Comparison of ENCODE assay signal across 17 cellular contexts in the genomic region with DNA sequence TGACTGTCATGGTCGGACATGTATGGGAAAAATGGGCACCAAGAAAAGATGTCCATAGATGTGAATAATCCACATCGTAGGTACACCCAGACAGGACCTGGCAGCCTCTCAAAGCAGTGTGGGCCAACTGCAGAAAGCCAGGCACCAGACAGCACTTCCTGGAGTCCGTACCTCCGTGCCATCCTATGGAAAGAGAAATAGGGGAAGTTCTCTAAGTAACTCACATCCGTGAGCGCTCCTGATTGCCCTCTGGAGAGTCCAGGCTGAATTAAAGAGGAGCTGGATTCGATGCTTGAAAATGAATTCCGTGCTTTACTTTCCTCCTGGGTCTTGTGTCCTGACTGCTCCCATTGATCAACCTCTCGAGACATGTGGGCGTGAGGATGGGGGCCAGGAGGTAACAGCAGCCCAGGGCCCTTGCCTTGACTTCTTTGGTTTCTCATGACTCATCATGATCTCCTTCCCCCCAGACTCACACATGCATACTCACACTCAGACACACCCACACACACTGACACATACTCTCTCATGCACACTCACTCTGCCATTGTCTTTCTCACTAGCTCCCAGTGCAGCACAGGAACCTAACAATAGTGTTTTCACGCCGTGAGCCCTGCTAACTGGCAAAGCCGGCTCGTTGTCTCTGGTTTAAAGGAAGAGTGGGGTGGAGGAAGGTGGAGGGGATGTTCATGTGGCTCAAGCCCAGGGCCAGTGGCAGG.
DNase-seq lines count a peak whose midpoint lies in the region; TF ChIP-seq lines count a peak whose summit lies in the region.
"Had no signal": no experiment of that assay in that cellular context is flagged by ENCODE, and none has a peak within 500 bp of the region (broad histone marks: within the 10 kb centered on the region; RNA-seq: fewer than 3 reads in every experiment).

No MANE protein-coding gene starts in this region.

- peak overlapping the region; percentile 29 for H3K27ac Mint-ChIP-seq in activated CD4-positive, alpha-beta memory T cell treated with anti-CD3 and anti-CD28 coated beads, Interleukin-2, amount 10 ng/mL, durations not matched to agents 7 days and 5 days
- H3K27ac Mint-ChIP-seq: CD4-positive, CD25-positive, alpha-beta regulatory T cell; dendritic cell treated with granulocyte-macrophage colony-stimulating factor and Interleukin-4, amounts not matched to agents 40 ng/mL and 50 ng/mL, for 4 days had no signal

- H3K4me3 ChIP-seq in HL-60 (replicated peaks; ENCODE audit: insufficient read depth, low read length), result no peak overlapping the region
- H3K4me3 ChIP-seq in coronary artery, result no peak overlapping the region
- no peak overlapping the region for H3K4me3 ChIP-seq in uterus
- H3K4me3 ChIP-seq: SJSA1, tibial nerve had no signal

- H3K9me3 Mint-ChIP-seq in activated CD4-positive, alpha-beta memory T cell treated with anti-CD3 and anti-CD28 coated beads, Interleukin-2, amount 10 ng/mL, durations not matched to agents 7 days and 5 days, result no peaks in the 10 kb centered on the region
- H3K9me3 Mint-ChIP-seq: CD4-positive, CD25-positive, alpha-beta regulatory T cell; dendritic cell treated with granulocyte-macrophage colony-stimulating factor and Interleukin-4, amounts not matched to agents 40 ng/mL and 50 ng/mL, for 4 days had no signal

- TF ChIP-seq CTCF in HL-60 (IDR thresholded peaks at IDR 0.05; ENCODE audit: insufficient read depth, low read length), result no peak
- TF ChIP-seq CTCF in coronary artery (IDR thresholded peaks at IDR 0.05), result no peak
- no peak for TF ChIP-seq CTCF in uterus (IDR thresholded peaks at IDR 0.05)

- H3K36me3 ChIP-seq in uterus, result no peaks in the 10 kb centered on the region
- H3K36me3 ChIP-seq: SJSA1, tibial nerve had no signal

- no peak for TF ChIP-seq POLR2A in uterus (IDR thresholded peaks at IDR 0.05)

- no peaks in the 10 kb centered on the region for H3K4me1 ChIP-seq in uterus

- H3K36me3 Mint-ChIP-seq in activated CD4-positive, alpha-beta memory T cell treated with anti-CD3 and anti-CD28 coated beads, Interleukin-2, amount 10 ng/mL, durations not matched to agents 7 days and 5 days (ENCODE audit: low read depth), result peaks cover 3% of the 10 kb centered on the region
- H3K36me3 Mint-ChIP-seq: CD4-positive, CD25-positive, alpha-beta regulatory T cell had no signal

- H3K27me3 ChIP-seq in HL-60 (ENCODE audit: insufficient read depth, poor library complexity, severe bottlenecking), result no peaks in the 10 kb centered on the region
- H3K27me3 ChIP-seq in uterus, result no peaks in the 10 kb centered on the region
- H3K27me3 ChIP-seq: SJSA1, tibial nerve had no signal

- no peaks in the 10 kb centered on the region for H3K9me3 ChIP-seq in uterus
- H3K9me3 ChIP-seq: SJSA1, tibial nerve had no signal

- no peak overlapping the region for H3K4me3 Mint-ChIP-seq in activated CD4-positive, alpha-beta memory T cell treated with anti-CD3 and anti-CD28 coated beads, Interleukin-2, amount 10 ng/mL, durations not matched to agents 7 days and 5 days
- H3K4me3 Mint-ChIP-seq: CD4-positive, CD25-positive, alpha-beta regulatory T cell; dendritic cell treated with granulocyte-macrophage colony-stimulating factor and Interleukin-4, amounts not matched to agents 40 ng/mL and 50 ng/mL, for 4 days had no signal

- CTCF ChIA-PET in activated CD4-positive, alpha-beta memory T cell treated with anti-CD3 and anti-CD28 coated beads, Interleukin-2, amount 10 ng/mL, durations not matched to agents 7 days and 5 days (lab: Charles Lee), result interaction anchor here (1.6 kb wide), 1 partner anchor 142 kb away, joined by 4 read pairs; no protein-coding TSS in a partner anchor

- POLR2A ChIA-PET in activated CD4-positive, alpha-beta memory T cell treated with anti-CD3 and anti-CD28 coated beads, Interleukin-2, amount 10 ng/mL, durations not matched to agents 7 days and 5 days (lab: Charles Lee), result no interaction called here

- DNase-seq in Daoy (ENCODE audit: low read depth) (peak; percentile 27), HL-60 (ENCODE audit: low read depth in 1 of 2, low spot score in 1 of 2) (peak; percentile 21 to 48), lung microvascular endothelial cell (ENCODE audit: low read depth in 2 of 2) (peak; percentile 20 to 37), iPS-NIHi7 (ENCODE audit: extremely low spot score) (no peak), coronary artery (ENCODE audit: low spot score) (no peak), uterus (no peak), SW 1271 (lab: John Stamatoyannopoulos, UW) (no peak)
- no peak for DNase-seq in activated CD4-positive, alpha-beta memory T cell treated with anti-CD3 and anti-CD28 coated beads, Interleukin-2, amount 10 ng/mL, durations not matched to agents 7 days and 5 days
- DNase-seq: CD4-positive, CD25-positive, alpha-beta regulatory T cell; EL; left ventricle myocardium superior; MM.1S; NCI-H2171 treated with DMSO at 0.1 percent for 48 hours; stimulated activated CD8-positive, alpha-beta memory T cell treated with anti-CD3 and anti-CD28 coated beads, Interleukin-4, amount 100 ng/mL, for 48 hours had no signal

- no peaks in the 10 kb centered on the region for H3K27me3 Mint-ChIP-seq in activated CD4-positive, alpha-beta memory T cell treated with anti-CD3 and anti-CD28 coated beads, Interleukin-2, amount 10 ng/mL, durations not matched to agents 7 days and 5 days
- H3K27me3 Mint-ChIP-seq: CD4-positive, CD25-positive, alpha-beta regulatory T cell; dendritic cell treated with granulocyte-macrophage colony-stimulating factor and Interleukin-4, amounts not matched to agents 40 ng/mL and 50 ng/mL, for 4 days had no signal

- H3K4me1 Mint-ChIP-seq in activated CD4-positive, alpha-beta memory T cell treated with anti-CD3 and anti-CD28 coated beads, Interleukin-2, amount 10 ng/mL, durations not matched to agents 7 days and 5 days, result peaks cover 7% of the 10 kb centered on the region

- intact Hi-C loops in uterus (cut with DNase I; ENCODE audit: low total_unique reads), result no loop called here

- H3K27ac ChIP-seq in HL-60 (replicated peaks), result no peak overlapping the region
- H3K27ac ChIP-seq in coronary artery, result no peak overlapping the region
- no peak overlapping the region for H3K27ac ChIP-seq in uterus
- H3K27ac ChIP-seq: SJSA1 had no signal

Comparison
In these comparisons a context has a peak if more than half of its experiments do, and no peak if none do; other contexts are left out.
1. DNase-seq: peak in Daoy (single experiment), HL-60 (2 of 2) and lung microvascular endothelial cell (2 of 2); none in activated CD4-positive, alpha-beta memory T cell treated with anti-CD3 and anti-CD28 coated beads, Interleukin-2, amount 10 ng/mL, durations not matched to agents 7 days and 5 days (single experiment), iPS-NIHi7 (single experiment), coronary artery (single experiment), uterus (0 of 2) and SW 1271 (0 of 2).